16 cellular contexts compared by ENCODE assay signal in the genomic region with DNA sequence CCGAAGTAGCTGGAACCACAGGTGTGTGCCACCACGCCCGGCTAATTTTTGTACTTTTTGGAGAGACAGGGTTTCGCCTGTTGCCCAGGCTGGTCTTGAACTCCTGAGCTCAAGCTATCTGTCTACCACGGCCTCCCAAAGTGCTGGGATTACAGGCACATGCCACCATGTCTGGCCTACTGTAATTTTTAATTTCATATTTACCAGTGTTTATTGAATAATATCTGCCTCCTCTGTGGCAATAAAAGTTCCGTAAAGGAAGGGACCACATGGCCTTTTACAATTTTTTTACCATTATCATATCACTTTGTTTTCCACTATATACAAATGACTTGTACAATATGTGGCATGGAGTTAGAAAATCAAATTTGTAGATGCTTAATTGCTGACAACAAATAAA. TPM values are rescaled to one million over a fixed set of nuclear protein-coding genes. Genes with fewer than 3 reads are reported as not detected.
DNase-seq lines count a peak whose midpoint lies in the region; ATAC-seq and TF ChIP-seq lines count a peak whose summit lies in the region.
"Had no signal": no experiment of that assay in that cellular context is flagged by ENCODE, and none has a peak within 500 bp of the region (broad histone marks: within the 10 kb centered on the region; RNA-seq: fewer than 3 reads in every experiment).

No MANE protein-coding gene starts in this region.

- H2AFZ ChIP-seq in GM23338 (no peak overlapping the region), OCI-LY7 (ENCODE audit: low read length) (no peak overlapping the region)

- TF ChIP-seq CTCF in left ventricle myocardium inferior (IDR thresholded peaks at IDR 0.05; ENCODE audit: borderline replicate concordance): no peak
- no peak for TF ChIP-seq CTCF in esophagus muscularis mucosa (IDR thresholded peaks at IDR 0.05)
- TF ChIP-seq CTCF in right lobe of liver (IDR thresholded peaks at IDR 0.05): no peak
- no peak for TF ChIP-seq CTCF in uterus (IDR thresholded peaks at IDR 0.05)
- no peak for TF ChIP-seq CTCF in CD8-positive, alpha-beta T cell (IDR thresholded peaks at IDR 0.05)
- no peak for TF ChIP-seq CTCF in GM23338 (conservative IDR thresholded peaks at IDR 0.05; ENCODE audit: low read depth in 2 of 2)
- no peak for TF ChIP-seq CTCF in OCI-LY7 (conservative IDR thresholded peaks at IDR 0.05; ENCODE audit: low read length)

- H3K4me1 ChIP-seq in left ventricle myocardium inferior: peaks cover 76% of the 10 kb centered on the region
- H3K4me1 ChIP-seq in esophagus muscularis mucosa: peaks cover 44 to 87% (median 74%) of the 10 kb centered on the region in 4 donors
- H3K4me1 ChIP-seq in right lobe of liver: peaks cover 0 to 13% (median 0%) of the 10 kb centered on the region in 4 donors
- peaks cover 9 to 28% of the 10 kb centered on the region in 2 donors for H3K4me1 ChIP-seq in uterus
- no peaks in the 10 kb centered on the region for H3K4me1 ChIP-seq in CD8-positive, alpha-beta T cell (ENCODE audit: insufficient read depth, low read length)
- peaks cover 29% of the 10 kb centered on the region for H3K4me1 ChIP-seq in GM23338 (ENCODE audit: insufficient read depth)
- H3K4me1 ChIP-seq in OCI-LY7 (ENCODE audit: insufficient read depth, low read length, poor library complexity, severe bottlenecking): no peaks in the 10 kb centered on the region

- no peak for DNase-seq in left ventricle myocardium inferior
- DNase-seq in left ventricle myocardium superior: no peak
- no peak for DNase-seq in esophagus muscularis mucosa (ENCODE audit: extremely low spot score)
- no peak for DNase-seq in right lobe of liver
- DNase-seq in uterus: no peak
- no peak for DNase-seq in CD8-positive, alpha-beta T cell
- DNase-seq in GM23338 (ENCODE audit: low spot score): no peak
- DNase-seq in OCI-LY7 (ENCODE audit: low spot score): no peak
- DNase-seq: DMS 273 treated with DMSO at 0.1 percent for 48 hours, KG1, NCI-H1436, NCI-H2029, NCI-H2171, NCI-H510A treated with DMSO at 0.1 percent for 48 hours, Peyer's patch, SIG-M5 had no signal

- H4K20me1 ChIP-seq in GM23338 (replicated peaks; ENCODE audit: insufficient read depth) (peaks cover 34% of the 10 kb centered on the region), OCI-LY7 (ENCODE audit: insufficient read depth, low read length) (peaks cover 14% of the 10 kb centered on the region; the same call in 1 of the 2 replicates)

- H3K27ac ChIP-seq in left ventricle myocardium inferior (replicated peaks) (peak overlapping the region; percentile 97), esophagus muscularis mucosa (replicated peaks in 1 of 4) (peak overlapping the region; percentile 74 to 95 (median 90)), right lobe of liver (peak overlapping the region in 2 of 3 donors; percentile 46 to 50), uterus (peak overlapping the region; percentile 82 to 96), GM23338 (ENCODE audit: low read depth) (no peak overlapping the region), OCI-LY7 (ENCODE audit: low read depth, low read length, poor library complexity, severe bottlenecking) (no peak overlapping the region)
- H3K27ac ChIP-seq in CD8-positive, alpha-beta T cell (ENCODE audit: low read depth, low read length): no peak overlapping the region
- H3K27ac ChIP-seq: Peyer's patch had no signal

- WGBS in esophagus muscularis mucosa: 92% methylated on average over 6 of the region's 6 CpGs
- WGBS in right lobe of liver (ENCODE audit: insufficient coverage, low coverage, low lambda C conversion rate, missing lambda C conversion rate): 77% methylated on average over 3 of the region's 6 CpGs

- TF ChIP-seq POLR2A in esophagus muscularis mucosa (IDR thresholded peaks at IDR 0.05; ENCODE audit: low read depth) (no peak), right lobe of liver (IDR thresholded peaks at IDR 0.05) (no peak), uterus (IDR thresholded peaks at IDR 0.05) (no peak)

- no peaks in the 10 kb centered on the region for H3K9me2 ChIP-seq in GM23338 (ENCODE audit: insufficient read depth)
- H3K9me2 ChIP-seq in OCI-LY7 (ENCODE audit: insufficient read depth, low read length): no peaks in the 10 kb centered on the region

- TF ChIP-seq EP300 in esophagus muscularis mucosa (IDR thresholded peaks at IDR 0.05): no peak

- CTCF ChIA-PET in CD8-positive, alpha-beta T cell (lab: Charles Lee): no interaction called here
- CTCF ChIA-PET in OCI-LY7 (lab: Charles Lee; ENCODE audit: unreplicated experiment): no interaction called here

- POLR2A ChIA-PET in CD8-positive, alpha-beta T cell (lab: Charles Lee): no interaction called here
- POLR2A ChIA-PET in OCI-LY7 (lab: Charles Lee): no interaction called here

- H3K27me3 ChIP-seq in left ventricle myocardium inferior (ENCODE audit: low read depth) (no peaks in the 10 kb centered on the region), esophagus muscularis mucosa (no peaks in the 10 kb centered on the region), right lobe of liver (no peaks in the 10 kb centered on the region), uterus (no peaks in the 10 kb centered on the region), GM23338 (ENCODE audit: insufficient read depth) (no peaks in the 10 kb centered on the region)
- no peaks in the 10 kb centered on the region for H3K27me3 ChIP-seq in CD8-positive, alpha-beta T cell (ENCODE audit: insufficient read depth, low read length)
- H3K27me3 ChIP-seq: Peyer's patch had no signal

- no peak overlapping the region for H3K4me2 ChIP-seq in GM23338
- no peak overlapping the region for H3K4me2 ChIP-seq in OCI-LY7 (ENCODE audit: low read length)

- H3K4me1 Mint-ChIP-seq in CD8-positive, alpha-beta T cell (ENCODE audit: low read depth): peaks cover 8% of the 10 kb centered on the region
- peaks cover 32% of the 10 kb centered on the region for H3K4me1 Mint-ChIP-seq in GM23338

- peaks cover 10% of the 10 kb centered on the region for H3K9me3 Mint-ChIP-seq in CD8-positive, alpha-beta T cell
- H3K9me3 Mint-ChIP-seq in GM23338: no peaks in the 10 kb centered on the region; the same call in 2 of the 3 replicates

- H3K9me3 ChIP-seq in left ventricle myocardium inferior (replicated peaks) (peaks cover 22% of the 10 kb centered on the region), esophagus muscularis mucosa (peaks cover 0 to 4% (median 0%) of the 10 kb centered on the region in 4 donors), right lobe of liver (peaks cover 0 to 10% (median 3%) of the 10 kb centered on the region in 4 donors), uterus (peaks cover 0 to 6% of the 10 kb centered on the region in 2 donors), OCI-LY7 (ENCODE audit: low read length) (0 out of 2 replicates have a peak, but pooled peaks cover 4% of the 10 kb centered on the region)
- no peaks in the 10 kb centered on the region for H3K9me3 ChIP-seq in CD8-positive, alpha-beta T cell (ENCODE audit: low read length)
- H3K9me3 ChIP-seq: Peyer's patch had no signal

- intact Hi-C loops in left ventricle myocardium inferior (cut with micrococcal nuclease): loop anchor here (10.0 kb wide), 1 partner anchor 67 kb away; no protein-coding TSS in a partner anchor
- intact Hi-C loops in left ventricle myocardium superior (cut with micrococcal nuclease): loop anchor here (10.0 kb wide), 1 partner anchor 57 kb away; no protein-coding TSS in a partner anchor
- intact Hi-C loops in esophagus muscularis mucosa (cut with DNase I): no loop called here
- intact Hi-C loops in right lobe of liver (cut with DNase I): no loop called here
- intact Hi-C loops in uterus (cut with DNase I; ENCODE audit: low total_unique reads): no loop called here
- intact Hi-C loops in CD8-positive, alpha-beta T cell (cut with DNase I, micrococcal nuclease): loop anchor here in 1 of 2 experiments (10.0 kb wide), 2 partner anchors 413 to 1617 kb away; a partner anchor contains a TSS
- intact Hi-C loops in OCI-LY7 (cut with micrococcal nuclease; ENCODE audit: unreplicated experiment): loop anchor here (10.0 kb wide), 1 partner anchor 57 kb away; no protein-coding TSS in a partner anchor

- no peaks in the 10 kb centered on the region for H3F3A ChIP-seq in GM23338 (replicated peaks; ENCODE audit: low read depth)

- no TSS peak for BruUV-seq in OCI-LY7 (replicated peaks; lab: Mats Ljungman, UMichigan)

- no peak overlapping the region for H3K27ac Mint-ChIP-seq in CD8-positive, alpha-beta T cell
- no peak overlapping the region for H3K27ac Mint-ChIP-seq in GM23338

- H3K79me2 ChIP-seq in GM23338 (replicated peaks; ENCODE audit: insufficient read depth) (peaks cover 100% of the 10 kb centered on the region), OCI-LY7 (ENCODE audit: insufficient read depth, low read depth, low read length) (peaks cover 25% of the 10 kb centered on the region)

- peaks cover 3% of the 10 kb centered on the region for H3K36me3 Mint-ChIP-seq in CD8-positive, alpha-beta T cell
- peaks cover 3% of the 10 kb centered on the region; the same call in 1 of the 3 replicates for H3K36me3 Mint-ChIP-seq in GM23338 (ENCODE audit: low read depth)

- H3K4me3 ChIP-seq in left ventricle myocardium inferior (no peak overlapping the region), esophagus muscularis mucosa (no peak overlapping the region), right lobe of liver (no peak overlapping the region), uterus (no peak overlapping the region), GM23338 (no peak overlapping the region), OCI-LY7 (ENCODE audit: low read depth, low read length, poor library complexity, severe bottlenecking) (no peak overlapping the region)
- no peak overlapping the region for H3K4me3 ChIP-seq in CD8-positive, alpha-beta T cell (ENCODE audit: low read depth, low read length)
- H3K4me3 ChIP-seq: Peyer's patch had no signal

- no peak for ATAC-seq in left ventricle myocardium superior
- ATAC-seq in right lobe of liver: no peak
- no peak for ATAC-seq in CD8-positive, alpha-beta T cell
- no peak for ATAC-seq in GM23338

- H3K36me3 ChIP-seq in left ventricle myocardium inferior (no peaks in the 10 kb centered on the region), esophagus muscularis mucosa (no peaks in the 10 kb centered on the region), right lobe of liver (no peaks in the 10 kb centered on the region), uterus (no peaks in the 10 kb centered on the region), GM23338 (ENCODE audit: insufficient read depth) (no peaks in the 10 kb centered on the region), OCI-LY7 (ENCODE audit: insufficient read depth, low read length) (no peaks in the 10 kb centered on the region)
- H3K36me3 ChIP-seq in CD8-positive, alpha-beta T cell (ENCODE audit: insufficient read depth, low read length): no peaks in the 10 kb centered on the region
- H3K36me3 ChIP-seq: Peyer's patch had no signal

- no peak overlapping the region for H3K4me3 Mint-ChIP-seq in CD8-positive, alpha-beta T cell
- H3K4me3 Mint-ChIP-seq in GM23338: no peak overlapping the region

- no peaks in the 10 kb centered on the region for H3K27me3 Mint-ChIP-seq in CD8-positive, alpha-beta T cell (ENCODE audit: low read depth)
- H3K27me3 Mint-ChIP-seq in GM23338 (ENCODE audit: insufficient read depth, low read depth, poor library complexity): peaks cover under 1% of the 10 kb centered on the region

RNA-seq across cellular contexts. Expression of a gene that starts 7.8 kb away (rescaled TPM):
- 28.2 TPM for total RNA-seq in left ventricle myocardium inferior
- total RNA-seq in left ventricle myocardium superior: 25.0 TPM
- 10 to 100 TPM; 18.9 to 29.1 (median 23.3) TPM for total RNA-seq in esophagus muscularis mucosa
- total RNA-seq in right lobe of liver: 10 to 100 TPM in 2 of 6 experiments, 1 to 10 TPM in 4; 7.1 to 12.8 (median 9.0) TPM
- total RNA-seq in uterus: 10 to 100 TPM; 11.8 to 62.0 (median 28.2) TPM
- total RNA-seq in CD8-positive, alpha-beta T cell: 1 to 10 TPM; 1.6 to 1.8 TPM
- 15.5 and 17.9 TPM in 2 replicates for total RNA-seq in GM23338 (2014; rRNA removed; shearing (Covaris generic))
- polyA plus RNA-seq in GM23338 (2016; fragmentation: Nextera tagmentation; extraction: Ambion mirVana): 4.2 and 4.3 TPM in 2 replicates
- total RNA-seq in OCI-LY7 (2014; rRNA removed; shearing (Covaris generic)): 6.8 and 9.0 TPM in 2 replicates
- total RNA-seq in OCI-LY7 (2022): 12.2 and 12.9 TPM in 2 replicates

RNA-seq across cellular contexts. Expression of a gene that starts 41.0 kb away (rescaled TPM):
- total RNA-seq in left ventricle myocardium inferior (not detected), left ventricle myocardium superior (0.12 TPM), esophagus muscularis mucosa (under 1 TPM in 2 of 4 donors, not detected in 2; 0.06 to 0.34 TPM), right lobe of liver (not detected), uterus (under 1 TPM in 3 of 4 donors, not detected in 1; under 0.01 to 0.62 (median 0.40) TPM), OCI-LY7 (2022) (not detected in 2 replicates)
- not detected for total RNA-seq in CD8-positive, alpha-beta T cell
- total RNA-seq in GM23338 (2014; rRNA removed; shearing (Covaris generic)): 1.1 and 1.2 TPM in 2 replicates
- 0.97 and 1.1 TPM in 2 replicates for polyA plus RNA-seq in GM23338 (2016; fragmentation: Nextera tagmentation; extraction: Ambion mirVana)
- not detected in 2 replicates for total RNA-seq in OCI-LY7 (2014; rRNA removed; shearing (Covaris generic))

Comparison
In these comparisons a context has a peak if more than half of its experiments do, and no peak if none do; other contexts are left out.
1. H3K27ac ChIP-seq: peak in left ventricle myocardium inferior (single experiment), esophagus muscularis mucosa (4 of 4), right lobe of liver (2 of 3) and uterus (2 of 2); none in CD8-positive, alpha-beta T cell (single experiment), GM23338 (single experiment) and OCI-LY7 (single experiment).
2. intact Hi-C loops: an anchor here in left ventricle myocardium inferior (10.0 kb wide), left ventricle myocardium superior (10.0 kb wide) and OCI-LY7 (10.0 kb wide); none called in esophagus muscularis mucosa, right lobe of liver and uterus.